25 cellular contexts compared by ENCODE assay signal in the genomic region with DNA sequence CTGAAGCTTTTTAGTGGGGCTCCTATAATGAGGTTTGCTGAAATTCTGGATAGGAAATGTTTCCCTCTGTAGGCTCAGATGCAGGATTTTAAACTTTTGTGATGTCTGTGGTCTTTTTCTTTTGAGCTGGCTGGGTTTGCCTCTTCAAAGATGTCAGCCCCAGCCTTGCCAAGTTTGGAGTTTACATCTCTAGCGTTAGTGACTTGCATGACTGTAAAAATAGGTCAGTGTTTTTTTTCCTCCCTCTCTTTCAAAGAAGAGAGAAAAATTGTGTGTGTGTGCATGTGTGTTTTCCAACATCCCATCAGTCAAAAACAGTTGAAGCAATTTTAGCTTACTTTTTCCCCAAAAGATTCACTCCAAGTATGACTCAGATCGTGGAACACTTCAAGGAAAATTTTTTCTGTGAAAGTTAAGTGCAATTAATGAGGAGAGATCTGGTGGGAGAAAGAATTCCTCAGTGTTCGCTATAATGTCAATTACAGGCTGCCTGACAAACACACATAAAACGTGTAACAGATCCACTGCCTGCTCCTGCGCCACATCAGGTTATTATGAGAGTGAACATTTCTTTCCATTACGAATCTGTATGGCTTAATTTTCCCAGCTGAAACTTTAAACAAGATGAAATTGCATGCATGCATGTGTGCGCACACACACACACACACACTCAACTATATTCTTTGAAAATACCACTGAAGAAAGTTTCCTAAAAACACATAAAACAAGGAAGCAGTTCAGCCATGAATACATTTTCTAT. TPM values are rescaled to one million over a fixed set of nuclear protein-coding genes. Genes with fewer than 3 reads are reported as not detected.
DNase-seq lines count a peak whose midpoint lies in the region; ATAC-seq and TF ChIP-seq lines count a peak whose summit lies in the region.
"Had no signal": no experiment of that assay in that cellular context is flagged by ENCODE, and none has a peak within 500 bp of the region (broad histone marks: within the 10 kb centered on the region; RNA-seq: fewer than 3 reads in every experiment).

No MANE protein-coding gene starts in this region.

- TF ChIP-seq POLR2A in heart left ventricle (IDR thresholded peaks at IDR 0.05) (no peak), thyroid gland (IDR thresholded peaks at IDR 0.05) (no peak)

- TF ChIP-seq CTCF in heart left ventricle (IDR thresholded peaks at IDR 0.05) (no peak), thyroid gland (IDR thresholded peaks at IDR 0.05) (no peak), H9 (conservative IDR thresholded peaks at IDR 0.05) (no peak)

- peaks cover 21 to 29% of the 10 kb centered on the region in 2 experiments for H3K4me1 Mint-ChIP-seq in H9
- H3K4me1 Mint-ChIP-seq: activated B cell treated with CpG ODN at 0.5 μM for 24 hours; activated CD4-positive, alpha-beta memory T cell treated with anti-CD3 and anti-CD28 coated beads, Interleukin-2, amount 10 ng/mL, durations not matched to agents 7 days and 5 days; B cell had no signal

- no peaks in the 10 kb centered on the region for H4K20me1 ChIP-seq in H9 (ENCODE audit: control insufficient read depth, insufficient read depth, insufficient read length)

- H3K27ac ChIP-seq in heart left ventricle (peak overlapping the region in 9 of 12 donors; percentile 17 to 83 (median 48)), muscle layer of duodenum (ENCODE audit: low read length) (peak overlapping the region; percentile 10), thyroid gland (peak overlapping the region in 2 of 3 donors; percentile 21 to 27), H9 (ENCODE audit: insufficient read length, low read depth, low read length) (no peak overlapping the region)
- H3K27ac ChIP-seq: brain microvascular endothelial cell, foreskin keratinocyte, SJCRH30 had no signal

- H3K36me3 ChIP-seq in heart left ventricle (no peaks in the 10 kb centered on the region), muscle layer of duodenum (ENCODE audit: control insufficient read depth in 1 of 2, insufficient read depth in 2 of 2, low read length in 2 of 2) (no peaks in the 10 kb centered on the region), thyroid gland (no peaks in the 10 kb centered on the region)
- H3K36me3 ChIP-seq: brain microvascular endothelial cell, SJCRH30 had no signal

- H3K79me1 ChIP-seq in H9 (ENCODE audit: insufficient read depth, low read depth, low read length, poor library complexity, severe bottlenecking): no peaks in the 10 kb centered on the region

- no peak overlapping the region for H3K56ac ChIP-seq in H9 (ENCODE audit: insufficient read length, low read depth, low read length)

- intact Hi-C loops in heart left ventricle (cut with DNase I): loop anchor here in 5 of 10 donors (2.0 to 10.0 kb wide), 4 partner anchors 35 to 623 kb away; no protein-coding TSS in a partner anchor
- intact Hi-C loops in Right ventricle myocardium inferior (cut with DNase I): no loop called here
- intact Hi-C loops in thyroid gland (cut with DNase I): no loop called here

- H4K8ac ChIP-seq in H9 (replicated peaks; ENCODE audit: insufficient read length, low read depth, low read length): no peak overlapping the region

- H3K4me2 ChIP-seq in H9 (ENCODE audit: insufficient read depth, insufficient read length, low read length): no peak overlapping the region
- H3K4me2 ChIP-seq: GM23338 had no signal

- H4K91ac ChIP-seq in H9 (ENCODE audit: insufficient read length, low read depth, low read length): no peak overlapping the region

- H3K4me3 ChIP-seq in heart left ventricle (no peak overlapping the region), muscle layer of duodenum (ENCODE audit: low read depth in 1 of 2, low read length in 2 of 2) (peak overlapping the region in 1 of 2 donors; percentile 45), thyroid gland (replicated peaks in 1 of 3) (no peak overlapping the region)
- H3K4me3 ChIP-seq: coronary artery, GM23338, mucosa of descending colon, SJCRH30 had no signal

- H2AFZ ChIP-seq in H9 (ENCODE audit: low read length): no peak overlapping the region
- H2AFZ ChIP-seq: GM23338 had no signal

- no peak overlapping the region for H3K4me3 Mint-ChIP-seq in H9
- H3K4me3 Mint-ChIP-seq: activated B cell treated with CpG ODN at 0.5 μM for 24 hours; activated CD4-positive, alpha-beta memory T cell treated with anti-CD3 and anti-CD28 coated beads, Interleukin-2, amount 10 ng/mL, durations not matched to agents 7 days and 5 days; B cell; GM23338 had no signal

- no peak overlapping the region for H3K18ac ChIP-seq in H9 (ENCODE audit: insufficient read length, low read depth, low read length)

- no peak overlapping the region for H3K23ac ChIP-seq in H9 (ENCODE audit: insufficient read length, low read depth, low read length)

- H3K9ac ChIP-seq in H9 (ENCODE audit: extremely low read depth, insufficient read length, low read length): no peak overlapping the region

- no peak overlapping the region for H3K14ac ChIP-seq in H9 (ENCODE audit: insufficient read depth, low read length)

- no peak overlapping the region for H3T11ph ChIP-seq in H9 (ENCODE audit: low read length)

- no peak overlapping the region for H2BK5ac ChIP-seq in H9 (ENCODE audit: insufficient read length, low read length)

- peaks cover 0 to 14% (median 4%) of the 10 kb centered on the region in 12 donors for H3K4me1 ChIP-seq in heart left ventricle
- peaks cover 0 to 57% of the 10 kb centered on the region in 2 donors for H3K4me1 ChIP-seq in muscle layer of duodenum (ENCODE audit: control insufficient read depth in 1 of 2, insufficient read depth in 2 of 2, low read length in 2 of 2)
- H3K4me1 ChIP-seq in thyroid gland: peaks cover 0 to 11% of the 10 kb centered on the region in 2 donors
- H3K4me1 ChIP-seq in H9 (ENCODE audit: insufficient read depth, low read length): no peaks in the 10 kb centered on the region
- H3K4me1 ChIP-seq: foreskin keratinocyte, SJCRH30 had no signal

- WGBS in heart left ventricle, 4 donors: 61 to 71% (median 65%) methylated on average over 7 of the region's 7 CpGs
- 46 to 48% methylated on average over 7 of the region's 7 CpGs for WGBS in thyroid gland, 2 donors
- no CpG with 5 or more reads among the region's 7 CpGs for WGBS in H9 (ENCODE audit: extremely low coverage, insufficient read length, low lambda C conversion rate)

- DNase-seq in heart left ventricle (no peak), Right ventricle myocardium inferior (ENCODE audit: missing footprints) (no peak), fibroblast of gingiva (ENCODE audit: low read depth) (peak; percentile 32), thyroid gland (peak; percentile 23 to 24), H9 (no peak), NCI-H446 treated with DMSO at 0.1 percent for 48 hours (lab: John Stamatoyannopoulos, UW) (no peak)
- DNase-seq in activated naive CD4-positive, alpha-beta T cell treated with anti-CD3 and anti-CD28 coated beads, Interleukin-2, amount 50 U/mL, for 72 hours (ENCODE audit: low spot score in 2 of 2): no peak
- DNase-seq: activated B cell treated with CpG ODN at 0.5 μM for 24 hours; activated CD4-positive, alpha-beta memory T cell treated with anti-CD3 and anti-CD28 coated beads, Interleukin-2, amount 10 ng/mL, durations not matched to agents 7 days and 5 days; activated naive CD4-positive, alpha-beta T cell treated with anti-CD3 and anti-CD28 coated beads, Interleukin-2, amount 50 U/mL, for 16 hours; activated T-cell treated with anti-CD3 and anti-CD28 coated beads, Interleukin-2, amount 50 U/mL, for 1 hour; brain microvascular endothelial cell; foreskin keratinocyte; NCI-H1105 treated with DMSO at 0.1 percent for 48 hours; NCI-H526 treated with DMSO at 0.1 percent for 48 hours; nucleus accumbens; SJCRH30; stimulated activated naive CD4-positive, alpha-beta T cell treated with Interleukin-2 at 50 U/mL for 16 hours had no signal

- H2BK12ac ChIP-seq in H9 (ENCODE audit: insufficient read length, low read depth, low read length): no peak overlapping the region

- H3K27me3 Mint-ChIP-seq in H9 (ENCODE audit: low read depth): peaks cover 8% of the 10 kb centered on the region
- H3K27me3 Mint-ChIP-seq: activated CD4-positive, alpha-beta memory T cell treated with anti-CD3 and anti-CD28 coated beads, Interleukin-2, amount 10 ng/mL, durations not matched to agents 7 days and 5 days; B cell had no signal

- H3K36me3 Mint-ChIP-seq in H9 (ENCODE audit: insufficient read depth in 1 of 3, low read depth in 3 of 3): 0 out of 7 replicates have a peak, but pooled peaks cover 0 to 2% (median 0%) of the 10 kb centered on the region in 3 experiments
- no peaks in the 10 kb centered on the region for H3K36me3 Mint-ChIP-seq in activated naive CD4-positive, alpha-beta T cell treated with anti-CD3 and anti-CD28 coated beads, Interleukin-2, amount 50 U/mL, for 72 hours

- no peaks in the 10 kb centered on the region; a peak in 1 of 5 replicates for H3K9me3 Mint-ChIP-seq in H9
- H3K9me3 Mint-ChIP-seq in activated naive CD4-positive, alpha-beta T cell treated with anti-CD3 and anti-CD28 coated beads, Interleukin-2, amount 50 U/mL, for 72 hours: no peaks in the 10 kb centered on the region
- H3K9me3 Mint-ChIP-seq: activated B cell treated with CpG ODN at 0.5 μM for 24 hours; activated CD4-positive, alpha-beta memory T cell treated with anti-CD3 and anti-CD28 coated beads, Interleukin-2, amount 10 ng/mL, durations not matched to agents 7 days and 5 days; GM23338 had no signal

- no peak overlapping the region for H2AK5ac ChIP-seq in H9 (ENCODE audit: insufficient read length, low read length)

- no peak overlapping the region for H2BK15ac ChIP-seq in H9 (ENCODE audit: low read depth, low read length)

- no peak overlapping the region for H3K4ac ChIP-seq in H9 (ENCODE audit: low read depth, low read length)

- no peak overlapping the region for H2BK120ac ChIP-seq in H9 (ENCODE audit: low read depth, low read length, poor library complexity, severe bottlenecking)

- no peak overlapping the region for H3K27ac Mint-ChIP-seq in H9
- no peak overlapping the region for H3K27ac Mint-ChIP-seq in activated naive CD4-positive, alpha-beta T cell treated with anti-CD3 and anti-CD28 coated beads, Interleukin-2, amount 50 U/mL, for 72 hours
- H3K27ac Mint-ChIP-seq: activated B cell treated with CpG ODN at 0.5 μM for 24 hours; activated CD4-positive, alpha-beta memory T cell treated with anti-CD3 and anti-CD28 coated beads, Interleukin-2, amount 10 ng/mL, durations not matched to agents 7 days and 5 days; B cell; GM23338 had no signal

- ATAC-seq in heart left ventricle: peak in 1 of 4 donors; percentile 22
- ATAC-seq in Right ventricle myocardium inferior: no peak
- no peak for ATAC-seq in activated naive CD4-positive, alpha-beta T cell treated with anti-CD3 and anti-CD28 coated beads, Interleukin-2, amount 50 U/mL, for 72 hours
- ATAC-seq: foreskin keratinocyte, GM23338, mucosa of descending colon, sciatic nerve had no signal

- no peaks in the 10 kb centered on the region for H3K79me2 ChIP-seq in H9 (ENCODE audit: insufficient read depth, low read length)

- H3K27me3 ChIP-seq in heart left ventricle (no peaks in the 10 kb centered on the region), muscle layer of duodenum (ENCODE audit: low read depth, low read length) (no peaks in the 10 kb centered on the region), thyroid gland (no peaks in the 10 kb centered on the region), H9 (ENCODE audit: insufficient read depth, low read length) (no peaks in the 10 kb centered on the region)
- H3K27me3 ChIP-seq: SJCRH30 had no signal

- no peaks in the 10 kb centered on the region for H3K9me3 ChIP-seq in heart left ventricle
- no peaks in the 10 kb centered on the region for H3K9me3 ChIP-seq in muscle layer of duodenum (ENCODE audit: control insufficient read depth in 1 of 2, low read length in 2 of 2)
- H3K9me3 ChIP-seq in thyroid gland: no peaks in the 10 kb centered on the region
- H3K9me3 ChIP-seq in H9 (ENCODE audit: control insufficient read depth, low read depth, low read length): no peaks in the 10 kb centered on the region
- H3K9me3 ChIP-seq: mucosa of descending colon, SJCRH30 had no signal

- no peak overlapping the region for H2BK20ac ChIP-seq in H9 (ENCODE audit: low read depth, low read length, poor library complexity, severe bottlenecking)

- H4K5ac ChIP-seq in H9 (ENCODE audit: insufficient read length, low read depth, low read length): no peak overlapping the region

- H3K23me2 ChIP-seq in H9 (ENCODE audit: insufficient read length, low read depth, low read length, poor library complexity, severe bottlenecking): no peaks in the 10 kb centered on the region

RNA-seq across cellular contexts. Expression of gene TLR5, which starts 55.6 kb away (rescaled TPM):
- total RNA-seq in heart left ventricle: 1 to 10 TPM in 7 of 9 donors, under 1 TPM in 2; 0.25 to 9.0 (median 2.0) TPM
- polyA plus RNA-seq in heart left ventricle: under 1 TPM; 0.50 to 0.72 TPM
- 3.1 TPM for total RNA-seq in Right ventricle myocardium inferior
- total RNA-seq in thyroid gland: 10 to 100 TPM in 1 of 4 donors, 1 to 10 TPM in 3; 3.3 to 11.6 (median 6.7) TPM
- total RNA-seq in H9 (2021): not detected in 2 replicates
- total RNA-seq in activated naive CD4-positive, alpha-beta T cell treated with anti-CD3 and anti-CD28 coated beads, Interleukin-2, amount 50 U/mL, for 72 hours: under 1 TPM in 1 of 2 donors, not detected in 1; 0.43 TPM
- total RNA-seq: A172, activated B cell treated with CpG ODN at 0.5 μM for 24 hours, B cell had no signal

Comparison
In these comparisons a context has a peak if more than half of its experiments do, and no peak if none do; other contexts are left out.
1. DNase-seq: peak in fibroblast of gingiva (single experiment) and thyroid gland (2 of 2); none in heart left ventricle (0 of 5), Right ventricle myocardium inferior (single experiment), H9 (single experiment), activated naive CD4-positive, alpha-beta T cell treated with anti-CD3 and anti-CD28 coated beads, Interleukin-2, amount 50 U/mL, for 72 hours (0 of 2) and NCI-H446 treated with DMSO at 0.1 percent for 48 hours (single experiment).